ENCODE assay signal across 20 cellular contexts in genomic region chr16:4830408-4830807, GRCh38. TPM values are rescaled to one million over a fixed set of nuclear protein-coding genes. Genes with fewer than 3 reads are reported as not detected.
A peak's percentile ranks its signal among the peaks of the same experiment; 100 is the strongest.
DNase-seq lines count a peak whose midpoint lies in the region; ATAC-seq and TF ChIP-seq lines count a peak whose summit lies in the region.
"Had no signal": no experiment of that assay in that cellular context is flagged by ENCODE, and none has a peak within 500 bp of the region (broad histone marks: within the 10 kb centered on the region; RNA-seq: fewer than 3 reads in every experiment).

No MANE protein-coding gene starts in this region.

- H3K36me3 ChIP-seq in heart right ventricle (peaks cover 0 to 100% (median 59%) of the 10 kb centered on the region in 9 donors), skeletal muscle tissue (ENCODE audit: control insufficient read depth in 3 of 3, insufficient read depth in 3 of 3, low read length in 3 of 3) (peaks cover 36 to 66% (median 56%) of the 10 kb centered on the region in 3 donors)

- no peak for ATAC-seq in activated T-helper 17 cell treated with anti-CD3 and anti-CD28 coated beads, Interleukin-2, amount 50 U/mL, for 72 hours (replicated peaks)
- ATAC-seq in heart right ventricle (peak in 6 of 8 donors; percentile 2 to 56 (median 43)), HG02981 (IDR thresholded peaks at IDR 0.05; ENCODE audit: unreplicated experiment) (no peak)

- H3K4me3 Mint-ChIP-seq in activated naive CD8-positive, alpha-beta T cell: no peak overlapping the region
- H3K4me3 Mint-ChIP-seq in activated naive CD8-positive, alpha-beta T cell treated with anti-CD3 and anti-CD28 coated beads for 36 hours: no peak overlapping the region
- no peak overlapping the region for H3K4me3 Mint-ChIP-seq in activated T-helper 17 cell treated with anti-CD3 and anti-CD28 coated beads, Interleukin-2, amount 50 U/mL, for 72 hours
- H3K4me3 Mint-ChIP-seq: CD4-positive, alpha-beta T cell had no signal

- H3K36me3 Mint-ChIP-seq in activated naive CD8-positive, alpha-beta T cell: peaks cover 4% of the 10 kb centered on the region
- H3K36me3 Mint-ChIP-seq in activated naive CD8-positive, alpha-beta T cell treated with anti-CD3 and anti-CD28 coated beads for 36 hours: peaks cover 27% of the 10 kb centered on the region
- peaks cover 90% of the 10 kb centered on the region for H3K36me3 Mint-ChIP-seq in activated T-helper 17 cell treated with anti-CD3 and anti-CD28 coated beads, Interleukin-2, amount 50 U/mL, for 72 hours (ENCODE audit: low read depth)

- H3K27me3 Mint-ChIP-seq in activated naive CD8-positive, alpha-beta T cell: no peaks in the 10 kb centered on the region
- H3K27me3 Mint-ChIP-seq in activated naive CD8-positive, alpha-beta T cell treated with anti-CD3 and anti-CD28 coated beads for 36 hours: no peaks in the 10 kb centered on the region
- H3K27me3 Mint-ChIP-seq in activated T-helper 17 cell treated with anti-CD3 and anti-CD28 coated beads, Interleukin-2, amount 50 U/mL, for 72 hours: no peaks in the 10 kb centered on the region
- H3K27me3 Mint-ChIP-seq: CD4-positive, alpha-beta T cell had no signal

- intact Hi-C loops in heart right ventricle (cut with DNase I): no loop called here

- H3K27ac ChIP-seq in heart right ventricle: peak overlapping the region; percentile 38 to 91 (median 84)
- H3K27ac ChIP-seq in skeletal muscle tissue (ENCODE audit: low read depth, low read length): peak overlapping the region; percentile 71

- no peaks in the 10 kb centered on the region for H3K9me3 ChIP-seq in heart right ventricle
- H3K9me3 ChIP-seq in skeletal muscle tissue (ENCODE audit: control insufficient read depth in 3 of 3, low read length in 3 of 3): no peaks in the 10 kb centered on the region
- H3K9me3 ChIP-seq: BE2C, MG63 had no signal

- H3K4me1 Mint-ChIP-seq in activated naive CD8-positive, alpha-beta T cell (ENCODE audit: low read depth): peaks cover 12% of the 10 kb centered on the region
- peaks cover 6% of the 10 kb centered on the region for H3K4me1 Mint-ChIP-seq in activated naive CD8-positive, alpha-beta T cell treated with anti-CD3 and anti-CD28 coated beads for 36 hours
- no peaks in the 10 kb centered on the region for H3K4me1 Mint-ChIP-seq in activated T-helper 17 cell treated with anti-CD3 and anti-CD28 coated beads, Interleukin-2, amount 50 U/mL, for 72 hours

- TF ChIP-seq CTCF in heart right ventricle (IDR thresholded peaks at IDR 0.05): no peak

- H3K27me3 ChIP-seq in heart right ventricle: no peaks in the 10 kb centered on the region
- no peaks in the 10 kb centered on the region for H3K27me3 ChIP-seq in skeletal muscle tissue (ENCODE audit: control insufficient read depth in 3 of 3, insufficient read depth in 3 of 3, low read length in 3 of 3)
- H3K27me3 ChIP-seq: BE2C, MG63 had no signal

- H3K4me3 ChIP-seq in heart right ventricle (no peak overlapping the region), skeletal muscle tissue (ENCODE audit: low read length in 3 of 3) (no peak overlapping the region)
- H3K4me3 ChIP-seq: MG63 had no signal

- peak overlapping the region in 2 of 3 donors; percentile 38 to 74 for H3K9ac ChIP-seq in skeletal muscle tissue (ENCODE audit: low read depth in 1 of 3, low read length in 3 of 3)

- WGBS in heart right ventricle, 2 donors: 20 to 55% methylated on average over 7 of the region's 7 CpGs

- DNase-seq in activated naive CD8-positive, alpha-beta T cell treated with anti-CD3 and anti-CD28 coated beads for 36 hours: no peak
- peak in 1 of 2 donors; percentile 40 for DNase-seq in heart right ventricle
- DNase-seq in NCI-H446 (lab: John Stamatoyannopoulos, UW): no peak
- no peak for DNase-seq in kidney glomerular epithelial cell (lab: John Stamatoyannopoulos, UW)
- DNase-seq: 8988T; BE2C; CD4-positive, alpha-beta T cell; EL; MG63; NCI-H1092 treated with DMSO at 0.1 percent for 48 hours; NCI-H1694; NCI-H2107; NCI-H345; NCI-H526 treated with DMSO at 0.1 percent for 48 hours; SIG-M5 had no signal

- H3K27ac Mint-ChIP-seq in activated naive CD8-positive, alpha-beta T cell: peak overlapping the region; percentile 41
- H3K27ac Mint-ChIP-seq in activated naive CD8-positive, alpha-beta T cell treated with anti-CD3 and anti-CD28 coated beads for 36 hours: no peak overlapping the region
- peak overlapping the region; percentile 57 for H3K27ac Mint-ChIP-seq in activated T-helper 17 cell treated with anti-CD3 and anti-CD28 coated beads, Interleukin-2, amount 50 U/mL, for 72 hours
- H3K27ac Mint-ChIP-seq: CD4-positive, alpha-beta T cell had no signal

- H3K4me1 ChIP-seq in heart right ventricle (peaks cover 5 to 76% (median 36%) of the 10 kb centered on the region in 9 donors), skeletal muscle tissue (ENCODE audit: control insufficient read depth in 3 of 3, insufficient read depth in 3 of 3, low read length in 3 of 3) (peaks cover 45 to 68% (median 66%) of the 10 kb centered on the region in 3 donors)

- H3K9me3 Mint-ChIP-seq in activated naive CD8-positive, alpha-beta T cell (ENCODE audit: low read depth): no peaks in the 10 kb centered on the region
- H3K9me3 Mint-ChIP-seq in activated naive CD8-positive, alpha-beta T cell treated with anti-CD3 and anti-CD28 coated beads for 36 hours: no peaks in the 10 kb centered on the region
- H3K9me3 Mint-ChIP-seq in activated T-helper 17 cell treated with anti-CD3 and anti-CD28 coated beads, Interleukin-2, amount 50 U/mL, for 72 hours: no peaks in the 10 kb centered on the region
- H3K9me3 Mint-ChIP-seq: CD4-positive, alpha-beta T cell had no signal

RNA-seq across cellular contexts. Expression of gene GLYR1, which starts 16.7 kb away (rescaled TPM):
- total RNA-seq in activated naive CD8-positive, alpha-beta T cell treated with anti-CD3 and anti-CD28 coated beads for 36 hours: 10 to 100 TPM; 89.4 to 90.0 TPM
- 10 to 100 TPM; 57.8 to 97.2 TPM for total RNA-seq in activated T-helper 17 cell treated with anti-CD3 and anti-CD28 coated beads, Interleukin-2, amount 50 U/mL, for 72 hours
- total RNA-seq in heart right ventricle: 100 to 1,000 TPM in 1 of 10 donors, 10 to 100 TPM in 9; 70.9 to 105 (median 75.1) TPM
- polyA plus RNA-seq in heart right ventricle: 10 to 100 TPM; 36.5 to 56.3 TPM
- total RNA-seq in skeletal muscle tissue: 25.1 TPM

RNA-seq across cellular contexts. Expression of gene UBN1, which starts 16.9 kb away (rescaled TPM):
- 10 to 100 TPM; 30.1 to 30.7 TPM for total RNA-seq in activated naive CD8-positive, alpha-beta T cell treated with anti-CD3 and anti-CD28 coated beads for 36 hours
- 10 to 100 TPM; 23.1 to 38.3 TPM for total RNA-seq in activated T-helper 17 cell treated with anti-CD3 and anti-CD28 coated beads, Interleukin-2, amount 50 U/mL, for 72 hours
- total RNA-seq in heart right ventricle (10 to 100 TPM; 28.1 to 56.9 (median 31.1) TPM), skeletal muscle tissue (11.0 TPM)
- 10 to 100 TPM; 11.3 to 16.5 TPM for polyA plus RNA-seq in heart right ventricle

RNA-seq across cellular contexts. Expression of gene ROGDI, which starts 28.0 kb away (rescaled TPM):
- 1 to 10 TPM; 3.0 to 3.2 TPM for total RNA-seq in activated naive CD8-positive, alpha-beta T cell treated with anti-CD3 and anti-CD28 coated beads for 36 hours
- 1 to 10 TPM; 8.0 to 8.8 TPM for total RNA-seq in activated T-helper 17 cell treated with anti-CD3 and anti-CD28 coated beads, Interleukin-2, amount 50 U/mL, for 72 hours
- total RNA-seq in heart right ventricle: 100 to 1,000 TPM in 4 of 10 donors, 10 to 100 TPM in 6; 77.6 to 123 (median 96.9) TPM
- 100 to 1,000 TPM in 1 of 2 donors, 10 to 100 TPM in 1; 44.1 to 148 TPM for polyA plus RNA-seq in heart right ventricle
- 13.0 TPM for total RNA-seq in skeletal muscle tissue

RNA-seq across cellular contexts. Expression of gene SMIM22, which starts 35.2 kb away (rescaled TPM):
- total RNA-seq in activated naive CD8-positive, alpha-beta T cell treated with anti-CD3 and anti-CD28 coated beads for 36 hours: not detected
- total RNA-seq in activated T-helper 17 cell treated with anti-CD3 and anti-CD28 coated beads, Interleukin-2, amount 50 U/mL, for 72 hours: not detected
- total RNA-seq in heart right ventricle: not detected
- polyA plus RNA-seq in heart right ventricle: under 1 TPM in 1 of 2 donors, not detected in 1; 0.73 TPM
- not detected for total RNA-seq in skeletal muscle tissue
- total RNA-seq: CD4-positive, alpha-beta T cell; H4 had no signal

RNA-seq across cellular contexts. Expression of gene SEPTIN12, which starts 42.3 kb away (rescaled TPM):
- total RNA-seq in activated naive CD8-positive, alpha-beta T cell treated with anti-CD3 and anti-CD28 coated beads for 36 hours: not detected
- total RNA-seq in activated T-helper 17 cell treated with anti-CD3 and anti-CD28 coated beads, Interleukin-2, amount 50 U/mL, for 72 hours: not detected
- total RNA-seq in heart right ventricle: 1 to 10 TPM in 1 of 10 donors, not detected in 9; 1.3 TPM
- polyA plus RNA-seq in heart right ventricle: not detected
- not detected for total RNA-seq in skeletal muscle tissue
- total RNA-seq: CD4-positive, alpha-beta T cell; H4 had no signal

Comparison
In these comparisons a context has a peak if more than half of its experiments do, and no peak if none do; other contexts are left out.
1. ATAC-seq: peak in heart right ventricle (6 of 8); none in activated T-helper 17 cell treated with anti-CD3 and anti-CD28 coated beads, Interleukin-2, amount 50 U/mL, for 72 hours (single experiment) and HG02981 (single experiment).